8 cellular contexts compared by ENCODE assay signal in genomic region chr5:171336486-171337206, GRCh38. TPM values are rescaled to one million over a fixed set of nuclear protein-coding genes. Genes with fewer than 3 reads are reported as not detected.
DNase-seq lines count a peak whose midpoint lies in the region; ATAC-seq and TF ChIP-seq lines count a peak whose summit lies in the region.

No MANE protein-coding gene starts in this region.

- no peaks in the 10 kb centered on the region for H3K36me3 ChIP-seq in ectodermal cell (ENCODE audit: control insufficient read depth, insufficient read depth, low read length)

- CTCF ChIA-PET in RWPE1 (lab: Yijun Ruan, JAX), result interaction anchor here (0.6 to 3.6 kb wide), 7 partner anchors 49 to 835 kb away, joined by 3 to 52 read pairs (median 5); no protein-coding TSS in a partner anchor

- peak; percentile 75 for TF ChIP-seq CTCF in HFF-Myc (IDR thresholded peaks at IDR 0.05; ENCODE audit: low read depth, low read length, missing control alignments)
- peak; percentile 83 for TF ChIP-seq CTCF in RWPE1 (conservative IDR thresholded peaks at IDR 0.05; ENCODE audit: low read depth)

- WGBS in ectodermal cell, 2 experiments, result 34 to 40% methylated on average over 32 of the region's 32 CpGs

- no peaks in the 10 kb centered on the region for H3K9me3 ChIP-seq in ectodermal cell (ENCODE audit: control insufficient read depth, low read length)

- peaks cover 42% of the 10 kb centered on the region for H3K27me3 ChIP-seq in ectodermal cell (ENCODE audit: control insufficient read depth, insufficient read depth, low read length, poor library complexity, severe bottlenecking)

- DNase-seq in COLO829 (ENCODE audit: low spot score) (peak; percentile 4), HFF-Myc (ENCODE audit: extremely low read depth, low read depth) (peak; percentile 11), RWPE1 (ENCODE audit: low spot score) (peak; percentile 55), medulla oblongata (ENCODE audit: extremely low spot score) (peak; percentile 66), superior temporal gyrus (ENCODE audit: extremely low spot score) (peak; percentile 65), posterior vena cava (ENCODE audit: low spot score) (no peak)

- H3K27ac ChIP-seq in RWPE1 (no peak overlapping the region), ectodermal cell (ENCODE audit: insufficient read depth, low read depth, low read length, poor library complexity, severe bottlenecking) (no peak overlapping the region)

- no peak for ATAC-seq in HG03521 (IDR thresholded peaks at IDR 0.05; ENCODE audit: unreplicated experiment)

- no peaks in the 10 kb centered on the region for H3K4me1 ChIP-seq in ectodermal cell (ENCODE audit: control insufficient read depth, insufficient read depth, low read length)

- intact Hi-C loops in posterior vena cava (cut with DNase I), result loop anchor here in 1 of 2 donors (10.0 kb wide), 1 partner anchor 132 kb away; no protein-coding TSS in a partner anchor

- H3K4me3 ChIP-seq in HFF-Myc (replicated peaks; ENCODE audit: low read depth, low read length) (peak overlapping the region; percentile 33), ectodermal cell (ENCODE audit: insufficient read depth, low read depth, low read length) (peak overlapping the region; percentile 24)

- POLR2A ChIA-PET in RWPE1 (lab: Yijun Ruan, JAX; ENCODE audit: low non-redundant PET), result no interaction called here

RNA-seq across cellular contexts. Expression of gene TLX3, which starts 27.6 kb away (rescaled TPM):
- polyA plus RNA-seq in ectodermal cell (2013, experiment 1 of 4), result 0.54 TPM
- polyA plus RNA-seq in ectodermal cell (2013, experiment 2 of 4), result 0.30 TPM
- 0.91 TPM for polyA plus RNA-seq in ectodermal cell (2013, experiment 3 of 4)
- 1.7 TPM for polyA plus RNA-seq in ectodermal cell (2013, experiment 4 of 4)
- total RNA-seq in posterior vena cava, result not detected

RNA-seq across cellular contexts. Expression of gene NPM1, which starts 51.0 kb away (rescaled TPM):
- polyA plus RNA-seq in ectodermal cell (2013, experiment 1 of 4), result 3,181 TPM
- 2,924 TPM for polyA plus RNA-seq in ectodermal cell (2013, experiment 2 of 4)
- 2,782 TPM for polyA plus RNA-seq in ectodermal cell (2013, experiment 3 of 4)
- 3,104 TPM for polyA plus RNA-seq in ectodermal cell (2013, experiment 4 of 4)
- 100 to 1,000 TPM; 500 to 508 TPM for total RNA-seq in posterior vena cava
